10 cellular contexts compared by ENCODE assay signal in genomic region chr19:18506545-18506944, GRCh38. TPM values are rescaled to one million over a fixed set of nuclear protein-coding genes. Genes with fewer than 3 reads are reported as not detected.
DNase-seq lines count a peak whose midpoint lies in the region; ATAC-seq and TF ChIP-seq lines count a peak whose summit lies in the region.
"Had no signal": no experiment of that assay in that cellular context is flagged by ENCODE, and none has a peak within 500 bp of the region (broad histone marks: within the 10 kb centered on the region; RNA-seq: fewer than 3 reads in every experiment).

No MANE protein-coding gene starts in this region.

- H3K4me3 ChIP-seq in effector memory CD4-positive, alpha-beta T cell (ENCODE audit: insufficient read depth, low read depth, low read length, poor library complexity, severe bottlenecking) = peak overlapping the region; percentile 30
- H3K4me3 ChIP-seq in sigmoid colon = no peak overlapping the region

- H3K4me3 Mint-ChIP-seq in CD4-positive, alpha-beta T cell = peak overlapping the region; percentile 14
- peak overlapping the region; percentile 82 for H3K4me3 Mint-ChIP-seq in T-helper 17 cell

- H3K4me1 Mint-ChIP-seq in CD4-positive, alpha-beta T cell (ENCODE audit: low read depth) = peaks cover 60% of the 10 kb centered on the region
- H3K4me1 Mint-ChIP-seq in T-helper 17 cell = peaks cover 64% of the 10 kb centered on the region

- H3K27ac ChIP-seq in CD4-positive, alpha-beta T cell (ENCODE audit: low read depth, low read length) = peak overlapping the region; percentile 47
- H3K27ac ChIP-seq in effector memory CD4-positive, alpha-beta T cell (ENCODE audit: insufficient read depth, low read length, poor library complexity, severe bottlenecking) = peak overlapping the region; percentile 66
- peak overlapping the region; percentile 49 to 74 (median 57) for H3K27ac ChIP-seq in sigmoid colon

- peak; percentile 50 for ATAC-seq in CD4-positive, alpha-beta T cell (ENCODE audit: poor library complexity)
- ATAC-seq in T-helper 17 cell (peak; percentile 58), HG02759 (IDR thresholded peaks at IDR 0.05; ENCODE audit: unreplicated experiment) (no peak), HG03095 (IDR thresholded peaks at IDR 0.05; ENCODE audit: unreplicated experiment) (no peak)

- CTCF ChIA-PET in CD4-positive, alpha-beta T cell (lab: Charles Lee) = interaction anchor here (0.6 to 2.1 kb wide), 3 partner anchors 10 to 29 kb away, joined by 3 to 8 read pairs (median 7); no protein-coding TSS in a partner anchor

- H3K9me3 ChIP-seq in CD4-positive, alpha-beta T cell (ENCODE audit: control insufficient read depth, low read length) = no peaks in the 10 kb centered on the region
- H3K9me3 ChIP-seq in T-helper 17 cell (ENCODE audit: control insufficient read depth, low read length, poor library complexity, severe bottlenecking) (no peaks in the 10 kb centered on the region), sigmoid colon (no peaks in the 10 kb centered on the region)
- H3K9me3 ChIP-seq in effector memory CD4-positive, alpha-beta T cell (ENCODE audit: control insufficient read depth, low read length) = no peaks in the 10 kb centered on the region

- no peaks in the 10 kb centered on the region for H3K9me3 Mint-ChIP-seq in CD4-positive, alpha-beta T cell

- H3K27me3 Mint-ChIP-seq in CD4-positive, alpha-beta T cell = no peaks in the 10 kb centered on the region
- H3K27me3 Mint-ChIP-seq in T-helper 17 cell = no peaks in the 10 kb centered on the region

- intact Hi-C loops in CD4-positive, alpha-beta T cell (cut with DNase I, micrococcal nuclease) = loop anchor here in 1 of 2 experiments (5.0 kb wide), 1 partner anchor 34 kb away; no protein-coding TSS in a partner anchor
- intact Hi-C loops in sigmoid colon (cut with DNase I) = loop anchor here (10.0 kb wide), 1 partner anchor 52 kb away; no protein-coding TSS in a partner anchor

- no peak for TF ChIP-seq CTCF in CD4-positive, alpha-beta T cell (IDR thresholded peaks at IDR 0.05)
- TF ChIP-seq CTCF in sigmoid colon (IDR thresholded peaks at IDR 0.05) = no peak

- 77 to 81% methylated on average over 9 of the region's 9 CpGs for WGBS in sigmoid colon, 2 donors

- no peak for DNase-seq in CD4-positive, alpha-beta T cell
- DNase-seq in T-helper 17 cell (no peak), sigmoid colon (no peak), Ammon's horn (ENCODE audit: low spot score) (no peak), DMS153 treated with DMSO at 0.1 percent for 48 hours (lab: John Stamatoyannopoulos, UW; ENCODE audit: unreplicated experiment) (no peak)
- peak in 1 of 3 donors; percentile 30 for DNase-seq in effector memory CD4-positive, alpha-beta T cell
- DNase-seq: activated CD4-positive, CD25-positive, alpha-beta regulatory T cell; NCI-H1694 treated with DMSO at 0.1 percent for 48 hours had no signal

- H3K36me3 ChIP-seq in effector memory CD4-positive, alpha-beta T cell (ENCODE audit: control insufficient read depth, insufficient read depth, low read length) = no peaks in the 10 kb centered on the region
- H3K36me3 ChIP-seq in sigmoid colon = no peaks in the 10 kb centered on the region

- H3K27me3 ChIP-seq in CD4-positive, alpha-beta T cell (ENCODE audit: control insufficient read depth, insufficient read depth, low read length) = no peaks in the 10 kb centered on the region
- H3K27me3 ChIP-seq in effector memory CD4-positive, alpha-beta T cell (replicated peaks; ENCODE audit: control insufficient read depth, insufficient read depth, low read length, poor library complexity, severe bottlenecking) = no peaks in the 10 kb centered on the region
- H3K27me3 ChIP-seq in sigmoid colon = no peaks in the 10 kb centered on the region

- TF ChIP-seq EP300 in sigmoid colon (IDR thresholded peaks at IDR 0.05) = no peak

- H3K27ac Mint-ChIP-seq in CD4-positive, alpha-beta T cell = peak overlapping the region; percentile 89
- H3K27ac Mint-ChIP-seq in T-helper 17 cell = peak overlapping the region; percentile 97

- POLR2A ChIA-PET in CD4-positive, alpha-beta T cell (lab: Charles Lee) = interaction anchor here (0.7 to 4.2 kb wide), 7 partner anchors 9 to 226 kb away, joined by 3 to 29 read pairs (median 4); partner anchors contain the start of genes ELL, KXD1 and REX1BD

- no peaks in the 10 kb centered on the region for H3K36me3 Mint-ChIP-seq in CD4-positive, alpha-beta T cell (ENCODE audit: low read depth)
- H3K36me3 Mint-ChIP-seq in T-helper 17 cell (ENCODE audit: low read depth) = no peaks in the 10 kb centered on the region

- no peak for TF ChIP-seq POLR2A in sigmoid colon (IDR thresholded peaks at IDR 0.05)

- H3K4me1 ChIP-seq in effector memory CD4-positive, alpha-beta T cell (ENCODE audit: control insufficient read depth, insufficient read depth, low read length, poor library complexity, severe bottlenecking) = peaks cover 80% of the 10 kb centered on the region
- H3K4me1 ChIP-seq in sigmoid colon = peaks cover 0 to 90% (median 81%) of the 10 kb centered on the region in 4 donors

RNA-seq across cellular contexts. Expression of gene ELL, which starts 15.3 kb away (rescaled TPM):
- total RNA-seq in CD4-positive, alpha-beta T cell = 10 to 100 TPM; 46.2 to 46.8 TPM
- total RNA-seq in T-helper 17 cell = 10 to 100 TPM; 51.0 to 62.8 TPM
- total RNA-seq in sigmoid colon = 10 to 100 TPM in 3 of 4 donors, 1 to 10 TPM in 1; 7.1 to 20.2 (median 11.9) TPM
- polyA plus RNA-seq in sigmoid colon = 10 to 100 TPM in 1 of 3 donors, 1 to 10 TPM in 2; 6.2 to 14.6 (median 8.4) TPM

RNA-seq across cellular contexts. Expression of gene FKBP8, which starts 36.8 kb away (rescaled TPM):
- total RNA-seq in CD4-positive, alpha-beta T cell = 100 to 1,000 TPM; 147 to 152 TPM
- total RNA-seq in T-helper 17 cell = 100 to 1,000 TPM; 149 to 186 TPM
- 100 to 1,000 TPM; 366 to 456 (median 403) TPM for total RNA-seq in sigmoid colon
- 100 to 1,000 TPM; 200 to 234 (median 232) TPM for polyA plus RNA-seq in sigmoid colon

RNA-seq across cellular contexts. Expression of gene KXD1, which starts 51.1 kb away (rescaled TPM):
- total RNA-seq in CD4-positive, alpha-beta T cell = 10 to 100 TPM; 64.2 to 66.9 TPM
- total RNA-seq in T-helper 17 cell (10 to 100 TPM; 69.6 to 78.5 TPM), sigmoid colon (100 to 1,000 TPM; 107 to 122 (median 120) TPM)
- 100 to 1,000 TPM in 1 of 3 donors, 10 to 100 TPM in 2; 84.9 to 118 (median 93.2) TPM for polyA plus RNA-seq in sigmoid colon

Comparison
In these comparisons a context has a peak if more than half of its experiments do, and no peak if none do; other contexts are left out.
1. ATAC-seq: peak in CD4-positive, alpha-beta T cell (single experiment) and T-helper 17 cell (single experiment); none in HG02759 (single experiment) and HG03095 (single experiment).
2. Peak in every context shown above with its lines, with median percentiles within 50 percentile points of each other: H3K27ac ChIP-seq.